1 cellular context compared by ENCODE assay signal in genomic region chr6:31540640-31541039, GRCh38.
TF ChIP-seq lines count a peak whose summit lies in the region.

No MANE protein-coding gene starts in this region.

TF ChIP-seq in HepG2, 621 proteins besides CTCF, POLR2A, EP300 and RAD21:
- TF ChIP-seq SALL1 (CRISPR knock-in tag; IDR thresholded peaks at IDR 0.05) (no peak), DMTF1 (CRISPR knock-in tag; IDR thresholded peaks at IDR 0.05) (no peak), ZNF367 (CRISPR knock-in tag; IDR thresholded peaks at IDR 0.05; ENCODE audit: borderline replicate concordance) (no peak), LCORL (IDR thresholded peaks at IDR 0.05) (no peak), LCORL (CRISPR knock-in tag; IDR thresholded peaks at IDR 0.05) (0 out of 2 replicates have a peak, but pooled peaks have one; percentile 11), ZNF670 (CRISPR knock-in tag; IDR thresholded peaks at IDR 0.05; ENCODE audit: borderline replicate concordance) (0 out of 2 replicates have a peak, but pooled peaks have one; percentile 12), MTF2 (CRISPR knock-in tag; IDR thresholded peaks at IDR 0.05; ENCODE audit: borderline replicate concordance) (0 out of 2 replicates have a peak, but pooled peaks have one; percentile 3), ARNTL (CRISPR knock-in tag; IDR thresholded peaks at IDR 0.05) (0 out of 2 replicates have a peak, but pooled peaks have one; percentile 36), CEBPG (CRISPR knock-in tag; IDR thresholded peaks at IDR 0.05) (no peak), KAT8 (CRISPR knock-in tag; IDR thresholded peaks at IDR 0.05) (no peak), THAP11 (CRISPR knock-in tag; IDR thresholded peaks at IDR 0.05) (no peak), ZNF432 (CRISPR knock-in tag; IDR thresholded peaks at IDR 0.05; ENCODE audit: borderline replicate concordance) (no peak), HMGXB3 (CRISPR knock-in tag; IDR thresholded peaks at IDR 0.05; ENCODE audit: borderline replicate concordance) (no peak), ZBTB39 (CRISPR knock-in tag; IDR thresholded peaks at IDR 0.05) (0 out of 2 replicates have a peak, but pooled peaks have one; percentile 36), AHR (CRISPR knock-in tag; IDR thresholded peaks at IDR 0.05) (no peak), DRAP1 (CRISPR knock-in tag; IDR thresholded peaks at IDR 0.05) (0 out of 2 replicates have a peak, but pooled peaks have one; percentile 10), ZBTB21 (CRISPR knock-in tag; IDR thresholded peaks at IDR 0.05) (no peak), EHMT2 (IDR thresholded peaks at IDR 0.05; ENCODE audit: borderline replicate concordance, low read depth, low read length) (no peak), MTERF4 (CRISPR knock-in tag; IDR thresholded peaks at IDR 0.05) (no peak), GFI1 (CRISPR knock-in tag; IDR thresholded peaks at IDR 0.05; ENCODE audit: borderline replicate concordance) (no peak)
